Comparison of ENCODE assay signal across 7 cellular contexts in the genomic region with DNA sequence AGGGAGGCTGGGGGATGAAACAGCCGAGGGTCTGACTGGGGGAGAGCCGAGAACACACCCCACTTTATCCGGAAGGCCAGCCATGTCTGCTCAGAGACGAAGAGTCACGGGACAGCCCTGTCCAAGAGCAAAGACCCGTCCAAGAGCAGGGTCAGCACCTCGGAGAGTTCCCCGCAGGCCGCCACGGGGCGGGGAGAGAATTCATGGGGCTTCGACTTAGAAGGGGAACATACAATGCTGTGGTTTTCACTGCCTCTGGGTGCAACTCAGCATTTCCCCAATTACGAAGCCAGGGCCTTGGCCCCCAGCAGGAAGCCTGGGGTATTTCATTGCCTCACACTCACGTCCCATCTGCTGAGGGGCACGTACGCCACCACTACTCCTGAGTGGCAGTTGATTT. TPM values are rescaled to one million over a fixed set of nuclear protein-coding genes. Genes with fewer than 3 reads are reported as not detected.
A peak's percentile ranks its signal among the peaks of the same experiment; 100 is the strongest.
DNase-seq lines count a peak whose midpoint lies in the region; ATAC-seq, FAIRE-seq and TF ChIP-seq lines count a peak whose summit lies in the region.

No MANE protein-coding gene starts in this region.

- H3K36me3 ChIP-seq in RWPE2 (ENCODE audit: low read depth), result no peaks in the 10 kb centered on the region
- H3K36me3 ChIP-seq in endodermal cell (ENCODE audit: control insufficient read depth, insufficient read depth, low read length), result no peaks in the 10 kb centered on the region
- no peaks in the 10 kb centered on the region for H3K36me3 ChIP-seq in pancreas
- no peaks in the 10 kb centered on the region for H3K36me3 ChIP-seq in ascending aorta

- intact Hi-C loops in pancreas (cut with DNase I) (no loop called here), ascending aorta (cut with DNase I) (no loop called here)

- H2BK20ac ChIP-seq in H9 (ENCODE audit: low read depth, low read length, poor library complexity, severe bottlenecking), result no peak overlapping the region

- H3K4me3 Mint-ChIP-seq in H9 (no peak overlapping the region; a peak in 1 of 5 replicates), endodermal cell (no peak overlapping the region)

- H3K18ac ChIP-seq in H9 (ENCODE audit: insufficient read length, low read depth, low read length), result no peak overlapping the region

- no peaks in the 10 kb centered on the region for H3K79me1 ChIP-seq in H9 (ENCODE audit: insufficient read depth, low read depth, low read length, poor library complexity, severe bottlenecking)

- H3T11ph ChIP-seq in H9 (ENCODE audit: low read length), result no peak overlapping the region

- H3K9me3 ChIP-seq in H9 (ENCODE audit: control insufficient read depth, low read depth, low read length) (no peaks in the 10 kb centered on the region), RWPE2 (ENCODE audit: severe bottlenecking) (no peaks in the 10 kb centered on the region), endodermal cell (ENCODE audit: control insufficient read depth, low read length) (no peaks in the 10 kb centered on the region), pancreas (no peaks in the 10 kb centered on the region), ascending aorta (no peaks in the 10 kb centered on the region)

- DNase-seq in H9, result peak; percentile 79
- no peak for DNase-seq in RWPE2 (ENCODE audit: low spot score)
- peak; percentile 95 for DNase-seq in endodermal cell
- DNase-seq in pancreas, result no peak
- DNase-seq in DMS79 (lab: John Stamatoyannopoulos, UW), result no peak
- DNase-seq in ascending aorta (ENCODE audit: low spot score in 2 of 2), result no peak

- H3K79me2 ChIP-seq in H9 (ENCODE audit: insufficient read depth, low read length), result no peaks in the 10 kb centered on the region

- no peaks in the 10 kb centered on the region for H3K27me3 Mint-ChIP-seq in H9 (ENCODE audit: low read depth)
- no peaks in the 10 kb centered on the region for H3K27me3 Mint-ChIP-seq in endodermal cell (ENCODE audit: insufficient read depth)

- H4K5ac ChIP-seq in H9 (ENCODE audit: insufficient read length, low read depth, low read length), result no peak overlapping the region

- H2BK120ac ChIP-seq in H9 (ENCODE audit: low read depth, low read length, poor library complexity, severe bottlenecking), result no peak overlapping the region

- H4K20me1 ChIP-seq in H9 (ENCODE audit: control insufficient read depth, insufficient read depth, insufficient read length), result no peaks in the 10 kb centered on the region

- H3K4me3 ChIP-seq in RWPE2 (ENCODE audit: severe bottlenecking) (no peak overlapping the region), endodermal cell (ENCODE audit: low read length) (no peak overlapping the region), pancreas (no peak overlapping the region), ascending aorta (no peak overlapping the region)

- H3K9ac ChIP-seq in H9 (ENCODE audit: extremely low read depth, insufficient read length, low read length) (no peak overlapping the region), endodermal cell (ENCODE audit: extremely low read depth, low read length, poor library complexity, severe bottlenecking) (no peak overlapping the region)

- H2BK15ac ChIP-seq in H9 (ENCODE audit: low read depth, low read length), result no peak overlapping the region

- no peak overlapping the region for H4K91ac ChIP-seq in H9 (ENCODE audit: insufficient read length, low read depth, low read length)

- H3K4ac ChIP-seq in H9 (ENCODE audit: low read depth, low read length), result no peak overlapping the region

- H4K8ac ChIP-seq in H9 (replicated peaks; ENCODE audit: insufficient read length, low read depth, low read length), result no peak overlapping the region

- no peaks in the 10 kb centered on the region; the same call in 1 of the 2 replicates for H3K4me1 ChIP-seq in H9 (ENCODE audit: insufficient read depth, low read length)
- H3K4me1 ChIP-seq in RWPE2 (ENCODE audit: insufficient read depth, poor library complexity, severe bottlenecking), result no peaks in the 10 kb centered on the region
- no peaks in the 10 kb centered on the region for H3K4me1 ChIP-seq in endodermal cell (ENCODE audit: control insufficient read depth, insufficient read depth, low read length)
- H3K4me1 ChIP-seq in pancreas, result no peaks in the 10 kb centered on the region
- H3K4me1 ChIP-seq in ascending aorta, result no peaks in the 10 kb centered on the region

- no peak overlapping the region for H3K56ac ChIP-seq in H9 (ENCODE audit: insufficient read length, low read depth, low read length)

- no peak overlapping the region for H3K4me2 ChIP-seq in H9 (ENCODE audit: insufficient read depth, insufficient read length, low read length)

- no peak overlapping the region for H2BK12ac ChIP-seq in H9 (ENCODE audit: insufficient read length, low read depth, low read length)

- ATAC-seq in RWPE2 (ENCODE audit: low read depth) (peak; percentile 66; the same call in 2 of the 3 replicates), pancreas (peak in 3 of 4 donors; percentile 50 to 73 (median 67)), GM21529 (IDR thresholded peaks at IDR 0.05; ENCODE audit: unreplicated experiment) (no peak)

- H2AFZ ChIP-seq in H9 (ENCODE audit: low read length), result no peak overlapping the region

- H3K4me1 Mint-ChIP-seq in H9 (peaks cover 27 to 55% of the 10 kb centered on the region in 2 experiments), endodermal cell (peaks cover 7% of the 10 kb centered on the region)

- no peak overlapping the region for H2BK5ac ChIP-seq in H9 (ENCODE audit: insufficient read length, low read length)

- H3K27me3 ChIP-seq in H9 (ENCODE audit: insufficient read depth, low read length) (no peaks in the 10 kb centered on the region), RWPE2 (ENCODE audit: insufficient read depth, poor library complexity, severe bottlenecking) (peaks cover 8% of the 10 kb centered on the region), endodermal cell (ENCODE audit: control insufficient read depth, insufficient read depth, low read length, poor library complexity, severe bottlenecking) (no peaks in the 10 kb centered on the region), pancreas (no peaks in the 10 kb centered on the region), ascending aorta (no peaks in the 10 kb centered on the region)

- H3K23ac ChIP-seq in H9 (ENCODE audit: insufficient read length, low read depth, low read length), result no peak overlapping the region

- no peak overlapping the region for H3K14ac ChIP-seq in H9 (ENCODE audit: insufficient read depth, low read length)

- H3K9me3 Mint-ChIP-seq in H9 (no peaks in the 10 kb centered on the region), endodermal cell (no peaks in the 10 kb centered on the region)

- peaks cover 0 to 4% (median 0%) of the 10 kb centered on the region in 3 experiments; a peak in 3 of 7 replicates for H3K36me3 Mint-ChIP-seq in H9 (ENCODE audit: insufficient read depth in 1 of 3, low read depth in 3 of 3)
- H3K36me3 Mint-ChIP-seq in endodermal cell (ENCODE audit: low read depth), result no peaks in the 10 kb centered on the region

- TF ChIP-seq CTCF in H9 (conservative IDR thresholded peaks at IDR 0.05) (peak; percentile 25; the same call in 1 of the 3 replicates), RWPE2 (IDR thresholded peaks at IDR 0.05; ENCODE audit: poor library complexity, severe bottlenecking) (no peak), endodermal cell (conservative IDR thresholded peaks at IDR 0.05) (peak; percentile 36), pancreas (IDR thresholded peaks at IDR 0.05) (no peak), ascending aorta (IDR thresholded peaks at IDR 0.05) (no peak)

- H2AK5ac ChIP-seq in H9 (ENCODE audit: insufficient read length, low read length), result no peak overlapping the region

- FAIRE-seq in pancreas (lab: Jason Lieb, UNC), result no peak

- no CpG with 5 or more reads among the region's 16 CpGs for WGBS in H9 (ENCODE audit: extremely low coverage, insufficient read length, low lambda C conversion rate)
- 36 to 39% methylated on average over 16 of the region's 16 CpGs for WGBS in endodermal cell (ENCODE audit: insufficient coverage in 1 of 2, insufficient read length in 1 of 2), 2 experiments
- WGBS in pancreas, 2 donors, result 13 to 15% methylated on average over 16 of the region's 16 CpGs

- no peaks in the 10 kb centered on the region for H3K23me2 ChIP-seq in H9 (ENCODE audit: insufficient read length, low read depth, low read length, poor library complexity, severe bottlenecking)

- no peak overlapping the region; a peak in 1 of 7 replicates for H3K27ac Mint-ChIP-seq in H9
- H3K27ac Mint-ChIP-seq in endodermal cell, result no peak overlapping the region

- H3K27ac ChIP-seq in H9 (ENCODE audit: insufficient read length, low read depth, low read length) (no peak overlapping the region), RWPE2 (ENCODE audit: poor library complexity, severe bottlenecking) (no peak overlapping the region), endodermal cell (ENCODE audit: low read depth, low read length) (no peak overlapping the region), pancreas (no peak overlapping the region), ascending aorta (no peak overlapping the region)

RNA-seq across cellular contexts. Expression of gene JPH3, which starts 59.3 kb away (rescaled TPM):
- 30.3 and 32.7 TPM in 2 replicates for total RNA-seq in H9 (2021)
- 10 to 100 TPM; 37.0 to 39.1 TPM for total RNA-seq in endodermal cell
- polyA plus RNA-seq in endodermal cell (2013, experiment 1 of 2), result 6.0 TPM
- polyA plus RNA-seq in endodermal cell (2013, experiment 2 of 2), result 5.3 TPM
- under 1 TPM; 0.09 to 0.79 (median 0.21) TPM for total RNA-seq in pancreas
- polyA plus RNA-seq in pancreas, result 1 to 10 TPM in 1 of 2 donors, under 1 TPM in 1; 0.53 to 1.9 TPM
- total RNA-seq in ascending aorta, result not detected

Comparison
In these comparisons a context has a peak if more than half of its experiments do, and no peak if none do; other contexts are left out.
1. DNase-seq: peak in H9 (single experiment) and endodermal cell (single experiment); none in RWPE2 (single experiment), pancreas (0 of 6), DMS79 (single experiment) and ascending aorta (0 of 2).
2. CTCF ChIP-seq: peak in H9 (single experiment) and endodermal cell (single experiment); none in RWPE2 (single experiment), pancreas (0 of 4) and ascending aorta (0 of 3).
3. RNA of gene JPH3, which starts 59.3 kb away (total RNA-seq): 37.0 to 39.1 TPM in endodermal cell and 30.3 to 32.7 TPM in H9; 0.09 to 0.79 TPM in pancreas and not detected in ascending aorta (single experiment); every median in the first group is over 10 times any median in the second.